In the genomic region with DNA sequence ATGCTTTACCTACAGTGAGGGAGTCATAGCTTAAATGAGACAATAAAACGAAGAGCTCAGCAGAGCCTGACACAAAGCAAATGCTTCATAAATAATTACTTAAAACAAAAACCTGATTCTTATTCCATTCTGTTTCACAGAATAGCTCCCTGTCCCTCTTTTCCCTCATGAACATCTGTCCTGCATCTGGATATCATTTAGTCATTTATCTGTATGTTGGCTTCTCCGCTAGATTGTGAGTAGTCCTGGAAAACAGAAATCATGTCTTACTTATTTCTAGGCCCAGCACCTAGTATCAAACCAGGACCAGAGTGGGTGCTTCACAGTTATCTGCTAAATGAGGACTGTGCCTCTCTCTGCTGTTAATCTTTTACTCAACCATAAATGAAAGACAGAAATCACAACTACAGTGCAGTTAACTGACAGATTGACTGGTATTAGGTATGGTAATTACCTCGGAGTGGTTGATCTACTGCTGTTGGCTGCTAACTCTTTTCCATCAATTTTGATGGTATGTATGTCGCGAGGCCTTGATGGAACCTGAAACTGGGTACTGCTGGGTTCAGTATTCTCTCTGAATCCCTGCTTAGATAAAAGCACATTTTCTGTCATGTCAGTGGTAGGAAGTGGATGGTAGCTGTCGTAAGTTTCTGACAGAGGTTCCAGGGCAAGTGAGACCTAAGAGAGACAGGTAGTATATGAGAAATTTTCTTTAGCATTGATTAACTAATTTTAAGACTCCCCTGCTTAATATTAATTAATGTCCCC, we compare ENCODE assay signal across 1 cellular context.
TF ChIP-seq lines count a peak whose summit lies in the region.

No MANE protein-coding gene starts in this region.

TF ChIP-seq in K562, 482 proteins besides CTCF, POLR2A, EP300 and RAD21:
- TF ChIP-seq XRCC3 (IDR thresholded peaks at IDR 0.05) (no peak), CBFA2T3 (IDR thresholded peaks at IDR 0.05) (peak; percentile 24; the same call in 1 of the 2 replicates), HDAC1 (IDR thresholded peaks at IDR 0.05) (0 out of 4 replicates have a peak, but pooled peaks of 1 of the 2 experiments have one; percentile 24)
